8 cellular contexts compared by ENCODE assay signal in the genomic region with DNA sequence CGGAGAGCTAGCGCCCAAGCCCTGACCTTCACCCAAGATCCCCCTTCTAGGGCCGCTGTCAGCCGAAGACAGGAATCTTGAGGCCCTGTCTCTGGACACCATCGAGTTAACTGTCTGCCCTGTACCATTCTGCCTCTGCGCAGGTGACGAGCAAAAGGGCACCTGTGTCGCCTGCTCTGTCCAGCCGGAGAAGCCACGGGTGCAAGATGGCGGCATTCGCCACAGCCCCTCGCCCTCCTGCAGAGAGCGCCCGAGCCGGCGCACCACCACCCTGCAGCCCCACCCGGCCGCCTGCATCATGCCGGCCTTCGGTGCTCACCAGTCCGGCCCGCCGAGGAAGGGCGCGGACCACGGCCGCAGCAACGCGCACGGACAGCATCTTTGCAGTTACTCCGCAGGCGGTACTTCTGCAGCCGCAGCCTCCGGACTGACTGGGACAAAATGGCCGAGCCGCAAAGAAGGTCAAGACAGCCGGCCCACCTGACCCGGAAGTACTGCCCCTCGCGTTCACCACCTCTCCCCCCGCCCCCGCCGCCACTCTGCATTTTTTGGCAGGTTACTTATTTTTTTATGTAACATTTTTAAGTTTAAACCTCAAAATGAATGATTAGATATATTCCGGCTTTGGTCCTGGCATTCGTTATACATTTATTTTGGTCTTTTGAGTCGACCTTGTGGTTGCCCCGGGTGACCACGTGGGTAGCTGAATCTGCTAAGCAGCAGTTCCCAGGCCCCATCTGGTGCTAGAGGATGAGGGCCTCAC. TPM values are rescaled to one million over a fixed set of nuclear protein-coding genes. Genes with fewer than 3 reads are reported as not detected.
DNase-seq lines count a peak whose midpoint lies in the region; ATAC-seq and TF ChIP-seq lines count a peak whose summit lies in the region.

TSS of gene ATP5F1A (minus strand) at position 444 of the 763 bp plus-strand sequence. CDS start at position 379, 65 bp downstream.

- ATAC-seq in HG03066 (IDR thresholded peaks at IDR 0.05; ENCODE audit: low read depth, unreplicated experiment) (peak; percentile 81), WTC11 (peak; percentile 89)

- peak; percentile 90 for TF ChIP-seq POLR2A in GM18526 (IDR thresholded peaks at IDR 0.05; ENCODE audit: extremely low read depth, insufficient read length)

- POLR2A ChIA-PET in WTC11 (lab: Charles Lee), result interaction anchor here (0.7 kb wide), 1 partner anchor 195 kb away, joined by 5 read pairs; no protein-coding TSS in a partner anchor

- H3K36me3 Mint-ChIP-seq in WTC11, result peaks cover 34% of the 10 kb centered on the region

- peaks cover 50% of the 10 kb centered on the region for H3K79me2 ChIP-seq in ACC112 (ENCODE audit: control insufficient read depth, insufficient read depth, low read length, unreplicated experiment)

- peak within 1 kb of the TSS; percentile 59 for H3K27ac ChIP-seq in ACC112 (ENCODE audit: low read depth, low read length)

- peak within 1 kb of the TSS; percentile 98 for H2AFZ ChIP-seq in ACC112 (ENCODE audit: low read length, unreplicated experiment)

- H3K36me3 ChIP-seq in ACC112 (ENCODE audit: insufficient read depth, low read length), result peaks cover 8% of the 10 kb centered on the region

- H3K9me3 Mint-ChIP-seq in WTC11, result no peaks in the 10 kb centered on the region

- H3K4me1 Mint-ChIP-seq in WTC11, result peaks cover 21% of the 10 kb centered on the region

- H3K27me3 Mint-ChIP-seq in WTC11 (ENCODE audit: low read depth), result no peaks in the 10 kb centered on the region

- CTCF ChIA-PET in WTC11 (lab: Charles Lee), result interaction anchor here (1.6 kb wide), 1 partner anchor 24 kb away, joined by 7 read pairs; no protein-coding TSS in a partner anchor

- peaks cover 25% of the 10 kb centered on the region for H3K4me1 ChIP-seq in ACC112 (ENCODE audit: control insufficient read depth, insufficient read depth, low read length, unreplicated experiment)

- H3K4me3 Mint-ChIP-seq in WTC11, result peak within 1 kb of the TSS; percentile 98

- DNase-seq in NCI-H2196 treated with DMSO at 0.1 percent for 48 hours (lab: John Stamatoyannopoulos, UW; ENCODE audit: unreplicated experiment) (peak; percentile 81), WTC11 (ENCODE audit: low spot score) (peak; percentile 82), cardiac fibroblast (ENCODE audit: low read depth in 2 of 2) (peak; percentile 85), islet precursor cell (peak; percentile 92)
- peak; percentile 70 to 79 (median 76) for DNase-seq in stimulated activated CD4-positive, alpha-beta T cell treated with anti-CD3 and anti-CD28 coated beads, Interleukin-12 subunit alpha, Interleukin-12 subunit beta, amount 100 ng/mL, for 48 hours (ENCODE audit: low read depth in 2 of 3, low spot score in 1 of 3)

- H3K4me3 ChIP-seq in ACC112 (ENCODE audit: low read depth, low read length) (peak within 1 kb of the TSS; percentile 97), cardiac fibroblast (replicated peaks in 1 of 2; ENCODE audit: low read depth in 2 of 2, low read length in 2 of 2) (peak within 1 kb of the TSS; percentile 77 to 85)

- TF ChIP-seq CTCF in WTC11 (IDR thresholded peaks at IDR 0.05), result no peak
- no peak for TF ChIP-seq CTCF in cardiac fibroblast (IDR thresholded peaks at IDR 0.05; ENCODE audit: low read depth, low read length)

- no peaks in the 10 kb centered on the region for H3K27me3 ChIP-seq in ACC112 (ENCODE audit: insufficient read depth, low read length)

- peak within 1 kb of the TSS; percentile 92 for H3K27ac Mint-ChIP-seq in WTC11

TF ChIP-seq in WTC11, 78 proteins besides CTCF, POLR2A, EP300 and RAD21 (continues in another document):
- TF ChIP-seq FOXP1 (CRISPR knock-in tag; IDR thresholded peaks at IDR 0.05; ENCODE audit: borderline replicate concordance) (peak; percentile 64; the same call in 1 of the 2 replicates), PRRX2 (CRISPR knock-in tag; IDR thresholded peaks at IDR 0.05) (no peak), NFE2L1 (CRISPR knock-in tag; IDR thresholded peaks at IDR 0.05) (0 out of 2 replicates have a peak, but pooled peaks have one; percentile 16), NR2C2 (CRISPR knock-in tag; IDR thresholded peaks at IDR 0.05) (peak; percentile 94), ESRRA (CRISPR knock-in tag; IDR thresholded peaks at IDR 0.05; ENCODE audit: borderline replicate concordance) (peak; percentile 93), MYBL2 (CRISPR knock-in tag; IDR thresholded peaks at IDR 0.05) (peak; percentile 76; the same call in 1 of the 2 replicates), AFF4 (CRISPR knock-in tag; IDR thresholded peaks at IDR 0.05; ENCODE audit: borderline replicate concordance) (peak; percentile 14; the same call in 1 of the 2 replicates), E2F4 (CRISPR knock-in tag; IDR thresholded peaks at IDR 0.05; ENCODE audit: borderline replicate concordance, low read depth) (no peak), ETV6 (CRISPR knock-in tag; IDR thresholded peaks at IDR 0.05) (peak; percentile 75; the same call in 1 of the 2 replicates), GABPB1 (CRISPR knock-in tag; IDR thresholded peaks at IDR 0.05) (peak; percentile 84), ZNF416 (CRISPR knock-in tag; IDR thresholded peaks at IDR 0.05) (peak; percentile 65; the same call in 1 of the 2 replicates)
- TF ChIP-seq, protein P1, sequence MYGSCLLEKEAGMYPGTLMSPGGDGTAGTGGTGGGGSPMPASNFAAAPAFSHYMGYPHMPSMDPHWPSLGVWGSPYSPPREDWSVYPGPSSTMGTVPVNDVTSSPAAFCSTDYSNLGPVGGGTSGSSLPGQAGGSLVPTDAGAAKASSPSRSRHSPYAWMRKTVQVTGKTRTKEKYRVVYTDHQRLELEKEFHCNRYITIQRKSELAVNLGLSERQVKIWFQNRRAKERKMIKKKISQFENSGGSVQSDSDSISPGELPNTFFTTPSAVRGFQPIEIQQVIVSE (CRISPR knock-in tag; IDR thresholded peaks at IDR 0.05; ENCODE audit: borderline replicate concordance), result no peak
- TF ChIP-seq, protein P2, sequence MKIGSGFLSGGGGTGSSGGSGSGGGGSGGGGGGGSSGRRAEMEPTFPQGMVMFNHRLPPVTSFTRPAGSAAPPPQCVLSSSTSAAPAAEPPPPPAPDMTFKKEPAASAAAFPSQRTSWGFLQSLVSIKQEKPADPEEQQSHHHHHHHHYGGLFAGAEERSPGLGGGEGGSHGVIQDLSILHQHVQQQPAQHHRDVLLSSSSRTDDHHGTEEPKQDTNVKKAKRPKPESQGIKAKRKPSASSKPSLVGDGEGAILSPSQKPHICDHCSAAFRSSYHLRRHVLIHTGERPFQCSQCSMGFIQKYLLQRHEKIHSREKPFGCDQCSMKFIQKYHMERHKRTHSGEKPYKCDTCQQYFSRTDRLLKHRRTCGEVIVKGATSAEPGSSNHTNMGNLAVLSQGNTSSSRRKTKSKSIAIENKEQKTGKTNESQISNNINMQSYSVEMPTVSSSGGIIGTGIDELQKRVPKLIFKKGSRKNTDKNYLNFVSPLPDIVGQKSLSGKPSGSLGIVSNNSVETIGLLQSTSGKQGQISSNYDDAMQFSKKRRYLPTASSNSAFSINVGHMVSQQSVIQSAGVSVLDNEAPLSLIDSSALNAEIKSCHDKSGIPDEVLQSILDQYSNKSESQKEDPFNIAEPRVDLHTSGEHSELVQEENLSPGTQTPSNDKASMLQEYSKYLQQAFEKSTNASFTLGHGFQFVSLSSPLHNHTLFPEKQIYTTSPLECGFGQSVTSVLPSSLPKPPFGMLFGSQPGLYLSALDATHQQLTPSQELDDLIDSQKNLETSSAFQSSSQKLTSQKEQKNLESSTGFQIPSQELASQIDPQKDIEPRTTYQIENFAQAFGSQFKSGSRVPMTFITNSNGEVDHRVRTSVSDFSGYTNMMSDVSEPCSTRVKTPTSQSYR (CRISPR knock-in tag; IDR thresholded peaks at IDR 0.05), result 0 out of 2 replicates have a peak, but pooled peaks have one; percentile 17
- TF ChIP-seq, protein P3, sequence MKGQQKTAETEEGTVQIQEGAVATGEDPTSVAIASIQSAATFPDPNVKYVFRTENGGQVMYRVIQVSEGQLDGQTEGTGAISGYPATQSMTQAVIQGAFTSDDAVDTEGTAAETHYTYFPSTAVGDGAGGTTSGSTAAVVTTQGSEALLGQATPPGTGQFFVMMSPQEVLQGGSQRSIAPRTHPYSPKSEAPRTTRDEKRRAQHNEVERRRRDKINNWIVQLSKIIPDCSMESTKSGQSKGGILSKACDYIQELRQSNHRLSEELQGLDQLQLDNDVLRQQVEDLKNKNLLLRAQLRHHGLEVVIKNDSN (CRISPR knock-in tag; IDR thresholded peaks at IDR 0.05), result peak; percentile 64

RNA-seq across cellular contexts. Expression of gene ATP5F1A, which starts in this region (rescaled TPM):
- total RNA-seq in WTC11 (2021), result 818 to 834 TPM (median 825 TPM) in 3 replicates

Comparison
In these comparisons a context has a peak if more than half of its experiments do, and no peak if none do; other contexts are left out.
1. Peak in every context shown above with its lines: DNase-seq, ATAC-seq, H3K4me3 ChIP-seq and H3K27ac ChIP-seq.